In genomic region chr11:66431871-66432329, GRCh38 we compare ENCODE assay signal across 7 cellular contexts. TPM values are rescaled to one million over a fixed set of nuclear protein-coding genes. Genes with fewer than 3 reads are reported as not detected.
"Had no signal": no experiment of that assay in that cellular context is flagged by ENCODE, and none has a peak within 500 bp of the region (broad histone marks: within the 10 kb centered on the region; RNA-seq: fewer than 3 reads in every experiment).

No MANE protein-coding gene starts in this region.

RNA-seq across cellular contexts. Expression of gene NPAS4, which starts 11.1 kb away (rescaled TPM):
- total RNA-seq: M059J, PC-9, Right ventricle myocardium inferior, RPMI7951, SJCRH30, SK-MEL-5, T-cell had no signal
